Comparison of ENCODE assay signal across 11 cellular contexts in the genomic region with DNA sequence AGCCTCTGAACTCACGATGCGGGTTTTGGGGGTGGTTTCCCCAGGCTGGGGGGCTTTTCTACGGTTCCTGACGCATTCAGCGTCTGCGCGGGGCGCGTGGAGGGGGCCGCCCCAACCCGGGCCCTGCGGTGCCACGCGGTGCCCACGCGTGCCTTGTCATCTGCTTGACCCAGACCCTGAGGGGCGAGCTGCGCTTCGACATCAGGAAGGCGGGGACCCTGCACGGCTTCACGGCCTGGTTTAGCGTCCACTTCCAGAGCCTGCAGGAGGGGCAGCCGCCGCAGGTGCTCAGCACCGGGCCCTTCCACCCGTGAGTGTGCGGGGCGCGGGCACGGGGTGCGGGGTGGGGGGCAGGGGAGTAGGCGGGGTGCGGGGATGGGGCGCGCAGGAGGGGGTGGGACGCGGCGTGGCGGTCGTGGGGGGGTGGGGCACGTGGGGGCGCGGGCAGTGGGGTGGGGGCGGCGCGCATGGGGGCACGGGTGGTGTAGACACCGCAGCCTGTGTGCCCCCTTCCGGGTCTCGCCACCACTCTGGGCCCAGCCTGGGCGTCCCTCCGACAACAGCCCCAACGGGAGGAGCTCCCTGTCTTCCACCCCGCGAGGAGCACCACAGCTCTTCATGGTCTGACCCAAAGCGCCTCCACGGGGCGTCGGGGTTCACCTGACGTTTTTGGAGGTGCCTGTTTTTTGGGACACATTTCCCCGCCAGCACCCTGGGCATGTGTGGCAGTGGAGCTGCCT. TPM values are rescaled to one million over a fixed set of nuclear protein-coding genes. Genes with fewer than 3 reads are reported as not detected.
DNase-seq lines count a peak whose midpoint lies in the region; ATAC-seq and TF ChIP-seq lines count a peak whose summit lies in the region.
"Had no signal": no experiment of that assay in that cellular context is flagged by ENCODE, and none has a peak within 500 bp of the region (broad histone marks: within the 10 kb centered on the region; RNA-seq: fewer than 3 reads in every experiment).

No MANE protein-coding gene starts in this region.

- H2AFZ ChIP-seq in SK-N-SH (ENCODE audit: low read depth): no peak overlapping the region

- H3K4me3 ChIP-seq in SK-N-SH (ENCODE audit: low read depth in 2 of 2, low read length in 1 of 2) (peak overlapping the region in 1 of 2 experiments; percentile 21; a peak in 2 of 4 replicates), body of pancreas (no peak overlapping the region), suprapubic skin (peak overlapping the region; percentile 31)

- H3K27ac ChIP-seq in SK-N-SH (ENCODE audit: low read depth in 2 of 2, low read length in 1 of 2) (peak overlapping the region in 1 of 2 experiments; percentile 34; a peak in 2 of 4 replicates), body of pancreas (no peak overlapping the region), suprapubic skin (no peak overlapping the region)
- H3K27ac ChIP-seq: 22Rv1, KMS-11 had no signal

- POLR2A ChIA-PET in SK-N-SH (lab: Yijun Ruan, JAX): no interaction called here

- CTCF ChIA-PET in SK-N-SH (lab: Yijun Ruan, JAX): interaction anchor here (0.7 to 1.6 kb wide), 5 partner anchors 10 to 33 kb away, joined by 3 to 7 read pairs (median 5); partner anchors contain the start of gene PRMT2

- TF ChIP-seq EP300 in SK-N-SH (IDR thresholded peaks at IDR 0.05; ENCODE audit: borderline replicate concordance in 1 of 2, low read depth in 1 of 2, low read length in 1 of 2) (no peak), suprapubic skin (IDR thresholded peaks at IDR 0.05) (no peak)

- no peaks in the 10 kb centered on the region for H3K79me2 ChIP-seq in SK-N-SH (ENCODE audit: insufficient read depth)

- no peaks in the 10 kb centered on the region for H3K9me2 ChIP-seq in SK-N-SH

- H3K9me3 ChIP-seq in SK-N-SH (no peaks in the 10 kb centered on the region), body of pancreas (no peaks in the 10 kb centered on the region), suprapubic skin (no peaks in the 10 kb centered on the region)

- no peaks in the 10 kb centered on the region for H4K20me1 ChIP-seq in SK-N-SH (ENCODE audit: insufficient read depth)

- TF ChIP-seq POLR2A in body of pancreas (IDR thresholded peaks at IDR 0.05): no peak
- TF ChIP-seq POLR2A in suprapubic skin (IDR thresholded peaks at IDR 0.05): no peak

- H3K4me1 ChIP-seq in SK-N-SH (ENCODE audit: control insufficient read depth in 1 of 2, insufficient read depth in 2 of 2, low read depth in 1 of 2, low read length in 1 of 2) (no peaks in the 10 kb centered on the region; a peak in 1 of 4 replicates), body of pancreas (peaks cover 4% of the 10 kb centered on the region), suprapubic skin (peaks cover 15% of the 10 kb centered on the region)

- intact Hi-C loops in body of pancreas (cut with DNase I): no loop called here
- intact Hi-C loops in left colon (cut with DNase I, micrococcal nuclease): no loop called here

- DNase-seq in SK-N-SH: peak; percentile 59
- no peak for DNase-seq in body of pancreas
- DNase-seq in left colon: peak in 1 of 2 donors; percentile 12
- DNase-seq in suprapubic skin (ENCODE audit: low spot score in 2 of 2): no peak
- no peak for DNase-seq in retina
- no peak for DNase-seq in inferior parietal cortex (ENCODE audit: extremely low spot score)

- peaks cover 10% of the 10 kb centered on the region for H3F3A ChIP-seq in SK-N-SH (replicated peaks; ENCODE audit: insufficient read depth)

- H3K9ac ChIP-seq in SK-N-SH: no peak overlapping the region
- H3K9ac ChIP-seq: KMS-11 had no signal

- WGBS in SK-N-SH (ENCODE audit: low lambda C conversion rate): 83% methylated on average over 54 of the region's 62 CpGs
- 65 to 82% methylated on average over 11 to 36 of the region's 62 CpGs for WGBS in body of pancreas, 2 donors
- 67% methylated on average over 33 of the region's 62 CpGs for WGBS in suprapubic skin

- no peak overlapping the region for H3K4me2 ChIP-seq in SK-N-SH
- H3K4me2 ChIP-seq: KMS-11 had no signal

- TF ChIP-seq RAD21 in SK-N-SH (IDR thresholded peaks at IDR 0.05; ENCODE audit: low read length): no peak

- no peaks in the 10 kb centered on the region for H3K27me3 ChIP-seq in SK-N-SH (ENCODE audit: insufficient read depth)
- H3K27me3 ChIP-seq in body of pancreas: no peaks in the 10 kb centered on the region
- no peaks in the 10 kb centered on the region for H3K27me3 ChIP-seq in suprapubic skin

- peaks cover 34 to 37% of the 10 kb centered on the region in 2 experiments for H3K36me3 ChIP-seq in SK-N-SH (replicated peaks in 1 of 2; ENCODE audit: control insufficient read depth in 1 of 2, insufficient read depth in 2 of 2, low read length in 1 of 2)
- H3K36me3 ChIP-seq in body of pancreas (replicated peaks in 1 of 2; ENCODE audit: insufficient read depth in 1 of 2, low read depth in 2 of 2): peaks cover 0 to 6% of the 10 kb centered on the region in 2 donors
- peaks cover 46% of the 10 kb centered on the region for H3K36me3 ChIP-seq in suprapubic skin

- TF ChIP-seq CTCF in SK-N-SH (IDR thresholded peaks at IDR 0.05) (no peak), body of pancreas (IDR thresholded peaks at IDR 0.05) (no peak), suprapubic skin (IDR thresholded peaks at IDR 0.05) (no peak)

- ATAC-seq in SK-N-SH treated with all-trans-retinoic acid at 6 μM for 48 hours (no peak), body of pancreas (peak; percentile 15), left colon (peak; percentile 13), HG02970 (IDR thresholded peaks at IDR 0.05; ENCODE audit: low FRiP score, unreplicated experiment) (no peak)

TF ChIP-seq in SK-N-SH, 30 proteins besides CTCF, POLR2A, EP300 and RAD21:
- 0 out of 2 replicates have a peak, but pooled peaks have one; percentile 1 for TF ChIP-seq MXI1 (IDR thresholded peaks at IDR 0.05; ENCODE audit: low read depth, low read length)
- TF ChIP-seq, protein P1, sequence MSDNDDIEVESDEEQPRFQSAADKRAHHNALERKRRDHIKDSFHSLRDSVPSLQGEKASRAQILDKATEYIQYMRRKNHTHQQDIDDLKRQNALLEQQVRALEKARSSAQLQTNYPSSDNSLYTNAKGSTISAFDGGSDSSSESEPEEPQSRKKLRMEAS (IDR thresholded peaks at IDR 0.05; ENCODE audit: low read depth): no peak

TF ChIP-seq in SK-N-SH treated with all-trans-retinoic acid at 6 μM for 48 hours, 23 proteins besides CTCF, POLR2A, EP300 and RAD21 (continues in another document):
- TF ChIP-seq, protein P2, sequence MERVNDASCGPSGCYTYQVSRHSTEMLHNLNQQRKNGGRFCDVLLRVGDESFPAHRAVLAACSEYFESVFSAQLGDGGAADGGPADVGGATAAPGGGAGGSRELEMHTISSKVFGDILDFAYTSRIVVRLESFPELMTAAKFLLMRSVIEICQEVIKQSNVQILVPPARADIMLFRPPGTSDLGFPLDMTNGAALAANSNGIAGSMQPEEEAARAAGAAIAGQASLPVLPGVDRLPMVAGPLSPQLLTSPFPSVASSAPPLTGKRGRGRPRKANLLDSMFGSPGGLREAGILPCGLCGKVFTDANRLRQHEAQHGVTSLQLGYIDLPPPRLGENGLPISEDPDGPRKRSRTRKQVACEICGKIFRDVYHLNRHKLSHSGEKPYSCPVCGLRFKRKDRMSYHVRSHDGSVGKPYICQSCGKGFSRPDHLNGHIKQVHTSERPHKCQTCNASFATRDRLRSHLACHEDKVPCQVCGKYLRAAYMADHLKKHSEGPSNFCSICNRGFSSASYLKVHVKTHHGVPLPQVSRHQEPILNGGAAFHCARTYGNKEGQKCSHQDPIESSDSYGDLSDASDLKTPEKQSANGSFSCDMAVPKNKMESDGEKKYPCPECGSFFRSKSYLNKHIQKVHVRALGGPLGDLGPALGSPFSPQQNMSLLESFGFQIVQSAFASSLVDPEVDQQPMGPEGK (CRISPR knock-in tag; IDR thresholded peaks at IDR 0.05; ENCODE audit: borderline replicate concordance): no peak
- TF ChIP-seq ESRRG (CRISPR knock-in tag; IDR thresholded peaks at IDR 0.05) (no peak), CREB5 (CRISPR knock-in tag; IDR thresholded peaks at IDR 0.05; ENCODE audit: low read depth) (no peak), PPARA (CRISPR knock-in tag; IDR thresholded peaks at IDR 0.05; ENCODE audit: borderline replicate concordance) (no peak), TCF4 (CRISPR knock-in tag; IDR thresholded peaks at IDR 0.05; ENCODE audit: borderline replicate concordance) (no peak), ARNTL (CRISPR knock-in tag; IDR thresholded peaks at IDR 0.05; ENCODE audit: borderline replicate concordance, low read depth) (no peak), SNAI2 (CRISPR knock-in tag; IDR thresholded peaks at IDR 0.05) (no peak), RARB (CRISPR knock-in tag; IDR thresholded peaks at IDR 0.05) (no peak), BACH2 (CRISPR knock-in tag; IDR thresholded peaks at IDR 0.05; ENCODE audit: borderline replicate concordance) (no peak), OSR1 (CRISPR knock-in tag; IDR thresholded peaks at IDR 0.05) (no peak), CSDC2 (CRISPR knock-in tag; IDR thresholded peaks at IDR 0.05) (no peak), ZFP30 (CRISPR knock-in tag; IDR thresholded peaks at IDR 0.05) (no peak), TOX (CRISPR knock-in tag; IDR thresholded peaks at IDR 0.05; ENCODE audit: borderline replicate concordance) (no peak), ZC3H10 (CRISPR knock-in tag; IDR thresholded peaks at IDR 0.05) (no peak), GLIS3 (CRISPR knock-in tag; IDR thresholded peaks at IDR 0.05) (no peak)

RNA-seq across cellular contexts. Expression of gene PRMT2, which starts 26.3 kb away (rescaled TPM):
- polyA plus RNA-seq in SK-N-SH (2012; rRNA removed): 274 and 278 TPM in 2 replicates
- polyA plus RNA-seq in SK-N-SH (2012; cell fraction: cytosol; rRNA removed): 224 and 249 TPM in 2 replicates
- polyA plus RNA-seq in SK-N-SH (2012; cell fraction: nucleus; rRNA removed): 250 and 278 TPM in 2 replicates
- 10 to 100 TPM; 30.0 to 63.6 TPM for total RNA-seq in body of pancreas
- 10 to 100 TPM; 63.2 to 77.3 TPM for total RNA-seq in left colon
- 100 to 1,000 TPM; 102 to 113 (median 107) TPM for total RNA-seq in suprapubic skin

RNA-seq across cellular contexts. Expression of gene S100B, which starts 56.9 kb away (rescaled TPM):
- polyA plus RNA-seq in SK-N-SH (2012; rRNA removed): 0.12 and 0.24 TPM in 2 replicates
- polyA plus RNA-seq in SK-N-SH (2012; cell fraction: cytosol; rRNA removed): 0.62 and 0.72 TPM in 2 replicates
- not detected in 2 replicates for polyA plus RNA-seq in SK-N-SH (2012; cell fraction: nucleus; rRNA removed)
- total RNA-seq in body of pancreas (10 to 100 TPM in 1 of 2 donors, 1 to 10 TPM in 1; 2.6 to 33.9 TPM), left colon (1 to 10 TPM; 1.0 to 7.4 TPM), suprapubic skin (10 to 100 TPM; 11.4 to 16.5 (median 14.2) TPM)
- total RNA-seq: activated naive CD4-positive, alpha-beta T cell treated with anti-CD3 and anti-CD28 coated beads, Interleukin-2, amount 50 U/mL, for 72 hours had no signal

Comparison
In these comparisons a context has a peak if more than half of its experiments do, and no peak if none do; other contexts are left out.
1. ATAC-seq: peak in body of pancreas (single experiment) and left colon (single experiment); none in SK-N-SH treated with all-trans-retinoic acid at 6 μM for 48 hours (single experiment) and HG02970 (single experiment).